In genomic region chr19:1813197-1813836, GRCh38 we compare ENCODE assay signal across 8 cellular contexts. TPM values are rescaled to one million over a fixed set of nuclear protein-coding genes. Genes with fewer than 3 reads are reported as not detected.
DNase-seq lines count a peak whose midpoint lies in the region; ATAC-seq and TF ChIP-seq lines count a peak whose summit lies in the region.

No MANE protein-coding gene starts in this region.

- no peak for ATAC-seq in GM18873 (IDR thresholded peaks at IDR 0.05; ENCODE audit: low FRiP score, unreplicated experiment)

- TF ChIP-seq CTCF in CD14-positive monocyte (IDR thresholded peaks at IDR 0.05) = peak; percentile 18
- TF ChIP-seq CTCF in coronary artery (IDR thresholded peaks at IDR 0.05) = no peak
- no peak for TF ChIP-seq CTCF in nephron progenitor cell (IDR thresholded peaks at IDR 0.05)

- peak overlapping the region; percentile 80 for H3K4me3 ChIP-seq in coronary artery

- peaks cover 16% of the 10 kb centered on the region for H3K4me1 Mint-ChIP-seq in CD14-positive monocyte
- H3K4me1 Mint-ChIP-seq in nephron progenitor cell = peaks cover 11% of the 10 kb centered on the region

- H3K27ac Mint-ChIP-seq in CD14-positive monocyte (peak overlapping the region; percentile 94 to 99 (median 98)), nephron progenitor cell (no peak overlapping the region)

- DNase-seq in CD14-positive monocyte (ENCODE audit: low spot score) (no peak), NAMALWA (ENCODE audit: low spot score) (peak; percentile 26), coronary artery (ENCODE audit: low spot score) (no peak), nephron progenitor cell (no peak), activated gamma-delta T cell treated with Interleukin-2 at 50 U/mL for 16 hours (no peak), NCI-H1930 (lab: John Stamatoyannopoulos, UW) (no peak), NCI-H524 (lab: John Stamatoyannopoulos, UW) (no peak)

- H3K4me3 Mint-ChIP-seq in CD14-positive monocyte (peak overlapping the region; percentile 97 to 98), nephron progenitor cell (peak overlapping the region; percentile 87)

- H3K9me3 Mint-ChIP-seq in CD14-positive monocyte (no peaks in the 10 kb centered on the region), nephron progenitor cell (no peaks in the 10 kb centered on the region)

- H3K27me3 Mint-ChIP-seq in CD14-positive monocyte (ENCODE audit: low read depth in 3 of 3) = no peaks in the 10 kb centered on the region
- peaks cover 29% of the 10 kb centered on the region for H3K27me3 Mint-ChIP-seq in nephron progenitor cell (ENCODE audit: low read depth, poor library complexity)

- H3K36me3 Mint-ChIP-seq in CD14-positive monocyte (peaks cover 22 to 35% of the 10 kb centered on the region in 2 donors), nephron progenitor cell (ENCODE audit: low read depth) (no peaks in the 10 kb centered on the region)

- H3K27ac ChIP-seq in coronary artery = peak overlapping the region; percentile 3 to 88

- intact Hi-C loops in CD14-positive monocyte (cut with micrococcal nuclease) = loop anchor here in 1 of 2 donors (5.0 kb wide), 1 partner anchor 246 kb away; the partner anchor contains the start of gene MEX3D

RNA-seq across cellular contexts. Expression of gene ATP8B3, which starts 1.2 kb away (rescaled TPM):
- 1 to 10 TPM; 1.6 to 1.8 TPM for polyA plus RNA-seq in CD14-positive monocyte

RNA-seq across cellular contexts. Expression of gene REXO1, which starts 35.0 kb away (rescaled TPM):
- polyA plus RNA-seq in CD14-positive monocyte = 1 to 10 TPM; 2.8 to 3.0 TPM

RNA-seq across cellular contexts. Expression of gene KLF16, which starts 50.1 kb away (rescaled TPM):
- polyA plus RNA-seq in CD14-positive monocyte = under 1 TPM; 0.51 to 0.67 TPM
